ENCODE assay signal across 19 cellular contexts in the genomic region with DNA sequence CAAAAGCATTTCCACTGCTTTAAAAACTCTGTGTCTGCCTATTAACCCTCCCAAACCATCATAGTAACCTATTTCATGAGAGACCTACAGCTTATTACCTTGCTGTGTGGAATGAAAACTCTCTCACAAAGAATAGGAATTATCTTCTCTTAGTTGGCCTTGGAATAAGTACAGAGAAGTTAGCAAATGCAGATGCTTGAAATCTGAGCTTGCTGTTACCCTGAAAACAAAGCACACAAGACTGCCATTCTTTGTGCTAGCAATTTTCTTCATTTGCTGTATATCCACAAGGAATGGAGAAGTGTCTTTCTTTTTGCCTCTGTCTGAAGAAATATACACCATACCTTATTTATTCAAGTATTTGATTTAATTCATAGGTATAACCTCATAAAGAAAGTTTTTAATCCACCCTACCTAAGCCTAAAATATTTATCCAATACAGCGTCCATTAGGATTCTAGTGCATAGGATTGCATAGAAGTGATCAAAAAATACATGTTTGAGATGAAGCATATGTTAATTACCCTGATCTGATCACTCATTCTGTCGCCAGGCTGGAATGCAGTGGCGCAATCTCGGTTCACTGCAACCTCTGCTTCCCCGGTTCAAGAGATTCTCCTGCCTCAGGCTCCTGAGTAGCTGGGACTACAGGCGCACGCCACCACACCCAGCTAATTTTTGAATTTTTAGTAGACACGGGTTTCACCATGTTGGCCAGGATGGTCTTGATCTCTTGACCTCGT.
"Had no signal": no experiment of that assay in that cellular context is flagged by ENCODE, and none has a peak within 500 bp of the region (broad histone marks: within the 10 kb centered on the region; RNA-seq: fewer than 3 reads in every experiment).

No MANE protein-coding gene starts in this region.

- H3K36me3 ChIP-seq: brain microvascular endothelial cell, neutrophil, thoracic aorta had no signal

- H3K27ac Mint-ChIP-seq: activated CD4-positive, alpha-beta memory T cell treated with anti-CD3 and anti-CD28 coated beads, Interleukin-2, amount 10 ng/mL, durations not matched to agents 7 days and 5 days; activated naive CD8-positive, alpha-beta T cell; dendritic cell treated with granulocyte-macrophage colony-stimulating factor and Interleukin-4, amounts not matched to agents 40 ng/mL and 50 ng/mL, for 4 days; memory B cell; naive thymus-derived CD8-positive, alpha-beta T cell; stimulated activated effector memory CD8-positive, alpha-beta T cell treated with anti-CD3 and anti-CD28 coated beads, Interleukin-12 subunit alpha, Interleukin-12 subunit beta, amount 100 ng/mL, for 72 hours; T-helper 1 cell treated with Interleukin-12 subunit alpha and Interleukin-12 subunit beta and Interleukin-4 antibody, amounts not matched to agents 30 μg/mL and 1 μg/mL, for 36 hours had no signal

- H3K27ac ChIP-seq: neutrophil, thoracic aorta had no signal

- H3K27me3 ChIP-seq: brain microvascular endothelial cell, neutrophil had no signal

- H3K27me3 Mint-ChIP-seq: dendritic cell treated with granulocyte-macrophage colony-stimulating factor and Interleukin-4, amounts not matched to agents 40 ng/mL and 50 ng/mL, for 4 days; memory B cell; naive thymus-derived CD8-positive, alpha-beta T cell had no signal

- H3K4me3 ChIP-seq: thoracic aorta had no signal

- H3K9me3 Mint-ChIP-seq: activated T-cell treated with anti-CD3 and anti-CD28 coated beads, Interleukin-2, amount 50 U/mL, for 4 hours; memory B cell; stimulated activated effector memory CD8-positive, alpha-beta T cell treated with anti-CD3 and anti-CD28 coated beads, Interleukin-12 subunit alpha, Interleukin-12 subunit beta, amount 100 ng/mL, for 72 hours; T-helper 1 cell treated with Interleukin-12 subunit alpha and Interleukin-12 subunit beta and Interleukin-4 antibody, amounts not matched to agents 30 μg/mL and 1 μg/mL, for 36 hours had no signal

- H3K4me3 Mint-ChIP-seq: activated CD4-positive, alpha-beta memory T cell treated with anti-CD3 and anti-CD28 coated beads, Interleukin-2, amount 10 ng/mL, durations not matched to agents 7 days and 5 days; activated naive CD8-positive, alpha-beta T cell; activated T-cell treated with anti-CD3 and anti-CD28 coated beads, Interleukin-2, amount 50 U/mL, for 4 hours; dendritic cell treated with granulocyte-macrophage colony-stimulating factor and Interleukin-4, amounts not matched to agents 40 ng/mL and 50 ng/mL, for 4 days; memory B cell; naive thymus-derived CD8-positive, alpha-beta T cell; stimulated activated effector memory CD8-positive, alpha-beta T cell treated with anti-CD3 and anti-CD28 coated beads, Interleukin-12 subunit alpha, Interleukin-12 subunit beta, amount 100 ng/mL, for 72 hours; T-helper 1 cell treated with Interleukin-12 subunit alpha and Interleukin-12 subunit beta and Interleukin-4 antibody, amounts not matched to agents 30 μg/mL and 1 μg/mL, for 36 hours had no signal

- DNase-seq: activated CD4-positive, alpha-beta memory T cell treated with anti-CD3 and anti-CD28 coated beads, Interleukin-2, amount 10 ng/mL, durations not matched to agents 7 days and 5 days; activated CD4-positive, alpha-beta T cell treated with anti-CD3 and anti-CD28 coated beads for 4 hours; activated effector memory CD4-positive, alpha-beta T cell treated with Interleukin-2 at 50 U/mL for 16 hours; activated T-cell treated with anti-CD3 and anti-CD28 coated beads, Interleukin-2, amount 50 U/mL, for 4 hours; brain microvascular endothelial cell; erythroblast; glutamatergic neuron; hypothalamus; left ventricle myocardium superior; naive thymus-derived CD8-positive, alpha-beta T cell; posterior cingulate gyrus; retina had no signal

- H3K9me3 ChIP-seq: neutrophil, thoracic aorta had no signal

- H3K36me3 Mint-ChIP-seq: stimulated activated effector memory CD8-positive, alpha-beta T cell treated with anti-CD3 and anti-CD28 coated beads, Interleukin-12 subunit alpha, Interleukin-12 subunit beta, amount 100 ng/mL, for 72 hours had no signal

- H3K4me1 Mint-ChIP-seq: activated CD4-positive, alpha-beta memory T cell treated with anti-CD3 and anti-CD28 coated beads, Interleukin-2, amount 10 ng/mL, durations not matched to agents 7 days and 5 days; memory B cell; naive thymus-derived CD8-positive, alpha-beta T cell; stimulated activated effector memory CD8-positive, alpha-beta T cell treated with anti-CD3 and anti-CD28 coated beads, Interleukin-12 subunit alpha, Interleukin-12 subunit beta, amount 100 ng/mL, for 72 hours had no signal

- ATAC-seq: activated T-cell treated with anti-CD3 and anti-CD28 coated beads, Interleukin-2, amount 50 U/mL, for 4 hours; left ventricle myocardium superior; naive thymus-derived CD8-positive, alpha-beta T cell; stimulated activated effector memory CD8-positive, alpha-beta T cell treated with anti-CD3 and anti-CD28 coated beads, Interleukin-12 subunit alpha, Interleukin-12 subunit beta, amount 100 ng/mL, for 72 hours had no signal
